Comparison of ENCODE assay signal across 8 cellular contexts in the genomic region with DNA sequence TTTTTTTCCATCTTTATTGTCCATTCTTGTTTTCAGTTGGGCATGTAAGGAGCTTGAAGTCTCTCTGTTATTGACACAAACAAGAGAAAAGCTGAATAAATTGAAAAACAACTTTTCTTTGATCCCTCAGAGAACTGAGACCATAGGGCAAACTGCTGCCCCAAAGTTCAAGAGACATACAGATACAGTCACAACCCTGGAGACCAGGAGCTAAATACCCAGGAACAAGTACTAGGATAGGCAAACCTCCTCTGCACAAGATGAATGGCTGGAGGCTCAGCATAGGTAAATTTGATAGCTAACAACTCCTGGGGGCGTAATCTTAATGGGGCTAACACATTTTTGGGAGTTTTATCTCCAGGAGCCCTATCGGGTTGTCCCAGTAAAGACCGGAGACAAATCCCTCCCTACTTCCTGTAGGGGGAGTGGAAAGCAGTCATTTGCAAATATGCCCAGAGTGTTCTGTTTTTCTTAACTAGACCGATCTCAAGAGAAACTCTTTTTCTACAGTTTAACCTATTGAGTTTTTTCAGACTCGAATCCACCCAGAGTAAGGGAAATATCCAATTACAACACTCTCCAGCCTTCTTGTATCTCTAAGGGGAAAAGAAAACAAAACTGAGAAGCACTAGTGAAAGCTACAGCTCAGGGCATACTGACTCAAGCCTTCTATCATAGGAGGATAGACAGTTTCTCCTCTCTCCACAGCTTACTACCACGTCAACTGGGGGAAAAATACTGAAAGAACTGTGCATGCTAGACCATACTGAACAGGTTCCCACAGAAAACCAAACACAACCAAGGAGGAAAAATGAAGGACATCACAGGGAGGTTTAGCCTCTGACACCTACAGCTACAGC. TPM values are rescaled to one million over a fixed set of nuclear protein-coding genes. Genes with fewer than 3 reads are reported as not detected.
DNase-seq lines count a peak whose midpoint lies in the region; ATAC-seq and TF ChIP-seq lines count a peak whose summit lies in the region.

No MANE protein-coding gene starts in this region.

- DNase-seq in BJ (ENCODE audit: low read depth) (no peak), OCI-LY7 (ENCODE audit: low spot score) (no peak)
- no peak for DNase-seq in stimulated activated effector memory CD8-positive, alpha-beta T cell treated with anti-CD3 and anti-CD28 coated beads, Interleukin-12 subunit alpha, Interleukin-12 subunit beta, amount 100 ng/mL, for 72 hours (ENCODE audit: low spot score in 2 of 2)
- DNase-seq in stimulated activated CD4-positive, alpha-beta T cell treated with anti-CD3 and anti-CD28 coated beads, Interleukin-2, amount 100 ng/mL, for 24 hours: no peak
- DNase-seq in activated CD4-positive, alpha-beta T cell treated with anti-CD3 and anti-CD28 coated beads for 48 hours: no peak

- H3K9me3 Mint-ChIP-seq in dendritic cell treated with granulocyte-macrophage colony-stimulating factor and Interleukin-4, amounts not matched to agents 40 ng/mL and 50 ng/mL, for 4 days: no peaks in the 10 kb centered on the region
- H3K9me3 Mint-ChIP-seq in stimulated activated effector memory CD8-positive, alpha-beta T cell treated with anti-CD3 and anti-CD28 coated beads, Interleukin-12 subunit alpha, Interleukin-12 subunit beta, amount 100 ng/mL, for 72 hours: no peaks in the 10 kb centered on the region

- no peaks in the 10 kb centered on the region for H3K9me2 ChIP-seq in OCI-LY7 (ENCODE audit: insufficient read depth, low read length)

- H3K27ac ChIP-seq in OCI-LY7 (ENCODE audit: low read depth, low read length, poor library complexity, severe bottlenecking): no peak overlapping the region

- H3K4me1 ChIP-seq in OCI-LY7 (ENCODE audit: insufficient read depth, low read length, poor library complexity, severe bottlenecking): no peaks in the 10 kb centered on the region

- H3K27me3 ChIP-seq in BJ (ENCODE audit: control insufficient read depth, insufficient read depth, low read length): no peaks in the 10 kb centered on the region

- no peaks in the 10 kb centered on the region for H3K9me3 ChIP-seq in OCI-LY7 (ENCODE audit: low read length)

- no TSS peak for BruUV-seq in OCI-LY7 (replicated peaks; lab: Mats Ljungman, UMichigan)

- intact Hi-C loops in dendritic cell treated with granulocyte-macrophage colony-stimulating factor and Interleukin-4, amounts not matched to agents 40 ng/mL and 50 ng/mL, for 4 days (cut with micrococcal nuclease): no loop called here
- intact Hi-C loops in OCI-LY7 (cut with micrococcal nuclease; ENCODE audit: unreplicated experiment): no loop called here

- CTCF ChIA-PET in BJ (lab: Yijun Ruan, JAX): no interaction called here
- CTCF ChIA-PET in OCI-LY7 (lab: Charles Lee; ENCODE audit: unreplicated experiment): no interaction called here

- H3K79me2 ChIP-seq in OCI-LY7 (ENCODE audit: insufficient read depth, low read depth, low read length): no peaks in the 10 kb centered on the region

- POLR2A ChIA-PET in BJ (lab: Charles Lee) (no interaction called here), OCI-LY7 (lab: Charles Lee) (interaction anchor here (0.6 kb wide), 1 partner anchor 1125 kb away, joined by 3 read pairs; no protein-coding TSS in a partner anchor)

- peaks cover 5% of the 10 kb centered on the region for H3K4me1 Mint-ChIP-seq in dendritic cell treated with granulocyte-macrophage colony-stimulating factor and Interleukin-4, amounts not matched to agents 40 ng/mL and 50 ng/mL, for 4 days (ENCODE audit: low read depth)
- H3K4me1 Mint-ChIP-seq in stimulated activated effector memory CD8-positive, alpha-beta T cell treated with anti-CD3 and anti-CD28 coated beads, Interleukin-12 subunit alpha, Interleukin-12 subunit beta, amount 100 ng/mL, for 72 hours: peaks cover 7% of the 10 kb centered on the region

- H4K20me1 ChIP-seq in OCI-LY7 (ENCODE audit: insufficient read depth, low read length): no peaks in the 10 kb centered on the region

- H3K4me3 ChIP-seq in BJ (ENCODE audit: low read depth, low read length) (no peak overlapping the region), OCI-LY7 (ENCODE audit: low read depth, low read length, poor library complexity, severe bottlenecking) (no peak overlapping the region)

- ATAC-seq in GM21367 (IDR thresholded peaks at IDR 0.05; ENCODE audit: unreplicated experiment): peak; percentile 89
- peak; percentile 91 for ATAC-seq in HG03521 (IDR thresholded peaks at IDR 0.05; ENCODE audit: unreplicated experiment)
- ATAC-seq in stimulated activated effector memory CD8-positive, alpha-beta T cell treated with anti-CD3 and anti-CD28 coated beads, Interleukin-12 subunit alpha, Interleukin-12 subunit beta, amount 100 ng/mL, for 72 hours: peak; percentile 79

- TF ChIP-seq CTCF in BJ (IDR thresholded peaks at IDR 0.05; ENCODE audit: insufficient read depth, low read depth, low read length) (peak; percentile 34; the same call in 1 of the 2 replicates), OCI-LY7 (conservative IDR thresholded peaks at IDR 0.05; ENCODE audit: low read length) (no peak)

- H3K36me3 ChIP-seq in BJ (ENCODE audit: control insufficient read depth, insufficient read depth, low read length): no peaks in the 10 kb centered on the region
- no peaks in the 10 kb centered on the region for H3K36me3 ChIP-seq in OCI-LY7 (ENCODE audit: insufficient read depth, low read length)

- H3K36me3 Mint-ChIP-seq in dendritic cell treated with granulocyte-macrophage colony-stimulating factor and Interleukin-4, amounts not matched to agents 40 ng/mL and 50 ng/mL, for 4 days (ENCODE audit: low read depth): no peaks in the 10 kb centered on the region
- no peaks in the 10 kb centered on the region for H3K36me3 Mint-ChIP-seq in stimulated activated effector memory CD8-positive, alpha-beta T cell treated with anti-CD3 and anti-CD28 coated beads, Interleukin-12 subunit alpha, Interleukin-12 subunit beta, amount 100 ng/mL, for 72 hours

- no peaks in the 10 kb centered on the region for H3K27me3 Mint-ChIP-seq in dendritic cell treated with granulocyte-macrophage colony-stimulating factor and Interleukin-4, amounts not matched to agents 40 ng/mL and 50 ng/mL, for 4 days

- H3K27ac Mint-ChIP-seq in dendritic cell treated with granulocyte-macrophage colony-stimulating factor and Interleukin-4, amounts not matched to agents 40 ng/mL and 50 ng/mL, for 4 days: no peak overlapping the region
- no peak overlapping the region for H3K27ac Mint-ChIP-seq in stimulated activated effector memory CD8-positive, alpha-beta T cell treated with anti-CD3 and anti-CD28 coated beads, Interleukin-12 subunit alpha, Interleukin-12 subunit beta, amount 100 ng/mL, for 72 hours

- peak overlapping the region; percentile 26 for H3K4me3 Mint-ChIP-seq in dendritic cell treated with granulocyte-macrophage colony-stimulating factor and Interleukin-4, amounts not matched to agents 40 ng/mL and 50 ng/mL, for 4 days
- H3K4me3 Mint-ChIP-seq in stimulated activated effector memory CD8-positive, alpha-beta T cell treated with anti-CD3 and anti-CD28 coated beads, Interleukin-12 subunit alpha, Interleukin-12 subunit beta, amount 100 ng/mL, for 72 hours: peak overlapping the region; percentile 43

- H2AFZ ChIP-seq in OCI-LY7 (ENCODE audit: low read length): no peak overlapping the region

- no peak overlapping the region for H3K4me2 ChIP-seq in OCI-LY7 (ENCODE audit: low read length)

RNA-seq across cellular contexts. Expression of a gene that starts 23.1 kb away (rescaled TPM):
- polyA plus RNA-seq in BJ (2011; rRNA removed): not detected in 2 replicates
- polyA minus RNA-seq in BJ (2011; rRNA and poly(A)+ RNA removed): not detected in 2 replicates
- not detected in 2 replicates for total RNA-seq in OCI-LY7 (2014; rRNA removed; shearing (Covaris generic))
- not detected in 2 replicates for total RNA-seq in OCI-LY7 (2022)

RNA-seq across cellular contexts. Expression of a gene that starts 25.3 kb away (rescaled TPM):
- not detected in 2 replicates for polyA plus RNA-seq in BJ (2011; rRNA removed)
- not detected in 2 replicates for polyA minus RNA-seq in BJ (2011; rRNA and poly(A)+ RNA removed)
- not detected in 2 replicates for total RNA-seq in OCI-LY7 (2014; rRNA removed; shearing (Covaris generic))
- total RNA-seq in OCI-LY7 (2022): not detected in 2 replicates

RNA-seq across cellular contexts. Expression of a gene that starts 34.2 kb away (rescaled TPM):
- polyA plus RNA-seq in BJ (2011; rRNA removed): 35.8 and 36.8 TPM in 2 replicates
- 11.2 and 16.1 TPM in 2 replicates for polyA minus RNA-seq in BJ (2011; rRNA and poly(A)+ RNA removed)
- total RNA-seq in OCI-LY7 (2014; rRNA removed; shearing (Covaris generic)): 20.0 and 21.5 TPM in 2 replicates
- total RNA-seq in OCI-LY7 (2022): 37.1 and 43.2 TPM in 2 replicates
